Comparison of ENCODE assay signal across 1 cellular context in genomic region chr12:121399391-121400331, GRCh38.
TF ChIP-seq lines count a peak whose summit lies in the region.

TSS of gene RNF34 (plus strand) at chr12:121400118. CDS start at chr12:121400213, 95 bp downstream.

TF ChIP-seq in HEK293, 187 proteins besides CTCF, POLR2A, EP300 and RAD21 (continued from another document):
- peak; percentile 30; the same call in 1 of the 2 replicates for TF ChIP-seq ZNF843 (tag by site-specific recombination; IDR thresholded peaks at IDR 0.05)
- TF ChIP-seq ZNF184 (tag by site-specific recombination; IDR thresholded peaks at IDR 0.05): no peak
- TF ChIP-seq REPIN1 (tag by site-specific recombination; IDR thresholded peaks at IDR 0.05; ENCODE audit: low read depth): 0 out of 2 replicates have a peak, but pooled peaks have one; percentile 36
- peak; percentile 92 for TF ChIP-seq ZBTB26 (tag by site-specific recombination; optimal IDR thresholded peaks at IDR 0.05)
- TF ChIP-seq ZNF600 (tag by site-specific recombination; IDR thresholded peaks at IDR 0.05): peak; percentile 93
- 0 out of 2 replicates have a peak, but pooled peaks have one; percentile 25 for TF ChIP-seq ZNF10 (tag by site-specific recombination; IDR thresholded peaks at IDR 0.05)
- TF ChIP-seq OVOL3 (tag by site-specific recombination; IDR thresholded peaks at IDR 0.05): peak; percentile 42; the same call in 1 of the 2 replicates
- peak; percentile 97 for TF ChIP-seq ZEB2 (tag by site-specific recombination; IDR thresholded peaks at IDR 0.05)
- no peak for TF ChIP-seq ZNF302 (tag by site-specific recombination; IDR thresholded peaks at IDR 0.05; ENCODE audit: low read depth)
- TF ChIP-seq GLIS1 (tag by site-specific recombination; IDR thresholded peaks at IDR 0.05): peak; percentile 99
- TF ChIP-seq ZSCAN30 (tag by site-specific recombination; IDR thresholded peaks at IDR 0.05): peak; percentile 68
- TF ChIP-seq, protein P1, sequence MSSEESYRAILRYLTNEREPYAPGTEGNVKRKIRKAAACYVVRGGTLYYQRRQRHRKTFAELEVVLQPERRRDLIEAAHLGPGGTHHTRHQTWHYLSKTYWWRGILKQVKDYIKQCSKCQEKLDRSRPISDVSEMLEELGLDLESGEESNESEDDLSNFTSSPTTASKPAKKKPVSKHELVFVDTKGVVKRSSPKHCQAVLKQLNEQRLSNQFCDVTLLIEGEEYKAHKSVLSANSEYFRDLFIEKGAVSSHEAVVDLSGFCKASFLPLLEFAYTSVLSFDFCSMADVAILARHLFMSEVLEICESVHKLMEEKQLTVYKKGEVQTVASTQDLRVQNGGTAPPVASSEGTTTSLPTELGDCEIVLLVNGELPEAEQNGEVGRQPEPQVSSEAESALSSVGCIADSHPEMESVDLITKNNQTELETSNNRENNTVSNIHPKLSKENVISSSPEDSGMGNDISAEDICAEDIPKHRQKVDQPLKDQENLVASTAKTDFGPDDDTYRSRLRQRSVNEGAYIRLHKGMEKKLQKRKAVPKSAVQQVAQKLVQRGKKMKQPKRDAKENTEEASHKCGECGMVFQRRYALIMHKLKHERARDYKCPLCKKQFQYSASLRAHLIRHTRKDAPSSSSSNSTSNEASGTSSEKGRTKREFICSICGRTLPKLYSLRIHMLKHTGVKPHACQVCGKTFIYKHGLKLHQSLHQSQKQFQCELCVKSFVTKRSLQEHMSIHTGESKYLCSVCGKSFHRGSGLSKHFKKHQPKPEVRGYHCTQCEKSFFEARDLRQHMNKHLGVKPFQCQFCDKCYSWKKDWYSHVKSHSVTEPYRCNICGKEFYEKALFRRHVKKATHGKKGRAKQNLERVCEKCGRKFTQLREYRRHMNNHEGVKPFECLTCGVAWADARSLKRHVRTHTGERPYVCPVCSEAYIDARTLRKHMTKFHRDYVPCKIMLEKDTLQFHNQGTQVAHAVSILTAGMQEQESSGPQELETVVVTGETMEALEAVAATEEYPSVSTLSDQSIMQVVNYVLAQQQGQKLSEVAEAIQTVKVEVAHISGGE (tag by site-specific recombination; conservative IDR thresholded peaks at IDR 0.05; ENCODE audit: low read depth): peak; percentile 79
- peak; percentile 16; the same call in 1 of the 2 replicates for TF ChIP-seq ZNF24 (tag by site-specific recombination; IDR thresholded peaks at IDR 0.05)
- no peak for TF ChIP-seq PRDM1 (tag by site-specific recombination; IDR thresholded peaks at IDR 0.05)
- no peak for TF ChIP-seq ZNF768 (tag by site-specific recombination; IDR thresholded peaks at IDR 0.05)
- no peak for TF ChIP-seq YY2 (tag by site-specific recombination; IDR thresholded peaks at IDR 0.05)
- TF ChIP-seq ZNF660 (tag by site-specific recombination; IDR thresholded peaks at IDR 0.05): peak; percentile 68; the same call in 1 of the 2 replicates
- TF ChIP-seq ZBTB17 (tag by site-specific recombination; IDR thresholded peaks at IDR 0.05): peak; percentile 95
- peak; percentile 99 for TF ChIP-seq SP2 (tag by site-specific recombination; IDR thresholded peaks at IDR 0.05)
- TF ChIP-seq, protein P2, sequence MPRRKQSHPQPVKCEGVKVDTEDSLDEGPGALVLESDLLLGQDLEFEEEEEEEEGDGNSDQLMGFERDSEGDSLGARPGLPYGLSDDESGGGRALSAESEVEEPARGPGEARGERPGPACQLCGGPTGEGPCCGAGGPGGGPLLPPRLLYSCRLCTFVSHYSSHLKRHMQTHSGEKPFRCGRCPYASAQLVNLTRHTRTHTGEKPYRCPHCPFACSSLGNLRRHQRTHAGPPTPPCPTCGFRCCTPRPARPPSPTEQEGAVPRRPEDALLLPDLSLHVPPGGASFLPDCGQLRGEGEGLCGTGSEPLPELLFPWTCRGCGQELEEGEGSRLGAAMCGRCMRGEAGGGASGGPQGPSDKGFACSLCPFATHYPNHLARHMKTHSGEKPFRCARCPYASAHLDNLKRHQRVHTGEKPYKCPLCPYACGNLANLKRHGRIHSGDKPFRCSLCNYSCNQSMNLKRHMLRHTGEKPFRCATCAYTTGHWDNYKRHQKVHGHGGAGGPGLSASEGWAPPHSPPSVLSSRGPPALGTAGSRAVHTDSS (tag by site-specific recombination; IDR thresholded peaks at IDR 0.05): 0 out of 2 replicates have a peak, but pooled peaks have one; percentile 10
- TF ChIP-seq, protein P3, sequence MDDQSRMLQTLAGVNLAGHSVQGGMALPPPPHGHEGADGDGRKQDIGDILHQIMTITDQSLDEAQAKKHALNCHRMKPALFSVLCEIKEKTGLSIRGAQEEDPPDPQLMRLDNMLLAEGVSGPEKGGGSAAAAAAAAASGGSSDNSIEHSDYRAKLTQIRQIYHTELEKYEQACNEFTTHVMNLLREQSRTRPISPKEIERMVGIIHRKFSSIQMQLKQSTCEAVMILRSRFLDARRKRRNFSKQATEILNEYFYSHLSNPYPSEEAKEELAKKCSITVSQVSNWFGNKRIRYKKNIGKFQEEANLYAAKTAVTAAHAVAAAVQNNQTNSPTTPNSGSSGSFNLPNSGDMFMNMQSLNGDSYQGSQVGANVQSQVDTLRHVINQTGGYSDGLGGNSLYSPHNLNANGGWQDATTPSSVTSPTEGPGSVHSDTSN (CRISPR knock-in tag; IDR thresholded peaks at IDR 0.05): peak; percentile 99
- peak; percentile 100 for TF ChIP-seq KLF8 (tag by site-specific recombination; IDR thresholded peaks at IDR 0.05)
- TF ChIP-seq WT1 (tag by site-specific recombination; IDR thresholded peaks at IDR 0.05): peak; percentile 82; the same call in 1 of the 2 replicates
- peak; percentile 26; the same call in 1 of the 2 replicates for TF ChIP-seq YY1 (tag by site-specific recombination; IDR thresholded peaks at IDR 0.05)
- no peak for TF ChIP-seq ZNF776 (tag by site-specific recombination; IDR thresholded peaks at IDR 0.05; ENCODE audit: borderline replicate concordance)
- peak; percentile 98 for TF ChIP-seq KLF7 (tag by site-specific recombination; IDR thresholded peaks at IDR 0.05; ENCODE audit: borderline replicate concordance)
- TF ChIP-seq, protein P4, sequence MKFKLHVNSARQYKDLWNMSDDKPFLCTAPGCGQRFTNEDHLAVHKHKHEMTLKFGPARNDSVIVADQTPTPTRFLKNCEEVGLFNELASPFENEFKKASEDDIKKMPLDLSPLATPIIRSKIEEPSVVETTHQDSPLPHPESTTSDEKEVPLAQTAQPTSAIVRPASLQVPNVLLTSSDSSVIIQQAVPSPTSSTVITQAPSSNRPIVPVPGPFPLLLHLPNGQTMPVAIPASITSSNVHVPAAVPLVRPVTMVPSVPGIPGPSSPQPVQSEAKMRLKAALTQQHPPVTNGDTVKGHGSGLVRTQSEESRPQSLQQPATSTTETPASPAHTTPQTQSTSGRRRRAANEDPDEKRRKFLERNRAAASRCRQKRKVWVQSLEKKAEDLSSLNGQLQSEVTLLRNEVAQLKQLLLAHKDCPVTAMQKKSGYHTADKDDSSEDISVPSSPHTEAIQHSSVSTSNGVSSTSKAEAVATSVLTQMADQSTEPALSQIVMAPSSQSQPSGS (tag by site-specific recombination; IDR thresholded peaks at IDR 0.05; ENCODE audit: low read depth): no peak
- no peak for TF ChIP-seq ZNF23 (tag by site-specific recombination; IDR thresholded peaks at IDR 0.05; ENCODE audit: borderline replicate concordance)
- TF ChIP-seq ZNF19 (tag by site-specific recombination; IDR thresholded peaks at IDR 0.05; ENCODE audit: low read depth): no peak
- TF ChIP-seq ZNF266 (tag by site-specific recombination; IDR thresholded peaks at IDR 0.05; ENCODE audit: low read depth): no peak
- peak; percentile 93 for TF ChIP-seq ZNF341 (tag by site-specific recombination; IDR thresholded peaks at IDR 0.05; ENCODE audit: low read depth)
- TF ChIP-seq ZNF561 (tag by site-specific recombination; IDR thresholded peaks at IDR 0.05; ENCODE audit: borderline replicate concordance): peak; percentile 17; the same call in 1 of the 2 replicates
- TF ChIP-seq, protein P5, sequence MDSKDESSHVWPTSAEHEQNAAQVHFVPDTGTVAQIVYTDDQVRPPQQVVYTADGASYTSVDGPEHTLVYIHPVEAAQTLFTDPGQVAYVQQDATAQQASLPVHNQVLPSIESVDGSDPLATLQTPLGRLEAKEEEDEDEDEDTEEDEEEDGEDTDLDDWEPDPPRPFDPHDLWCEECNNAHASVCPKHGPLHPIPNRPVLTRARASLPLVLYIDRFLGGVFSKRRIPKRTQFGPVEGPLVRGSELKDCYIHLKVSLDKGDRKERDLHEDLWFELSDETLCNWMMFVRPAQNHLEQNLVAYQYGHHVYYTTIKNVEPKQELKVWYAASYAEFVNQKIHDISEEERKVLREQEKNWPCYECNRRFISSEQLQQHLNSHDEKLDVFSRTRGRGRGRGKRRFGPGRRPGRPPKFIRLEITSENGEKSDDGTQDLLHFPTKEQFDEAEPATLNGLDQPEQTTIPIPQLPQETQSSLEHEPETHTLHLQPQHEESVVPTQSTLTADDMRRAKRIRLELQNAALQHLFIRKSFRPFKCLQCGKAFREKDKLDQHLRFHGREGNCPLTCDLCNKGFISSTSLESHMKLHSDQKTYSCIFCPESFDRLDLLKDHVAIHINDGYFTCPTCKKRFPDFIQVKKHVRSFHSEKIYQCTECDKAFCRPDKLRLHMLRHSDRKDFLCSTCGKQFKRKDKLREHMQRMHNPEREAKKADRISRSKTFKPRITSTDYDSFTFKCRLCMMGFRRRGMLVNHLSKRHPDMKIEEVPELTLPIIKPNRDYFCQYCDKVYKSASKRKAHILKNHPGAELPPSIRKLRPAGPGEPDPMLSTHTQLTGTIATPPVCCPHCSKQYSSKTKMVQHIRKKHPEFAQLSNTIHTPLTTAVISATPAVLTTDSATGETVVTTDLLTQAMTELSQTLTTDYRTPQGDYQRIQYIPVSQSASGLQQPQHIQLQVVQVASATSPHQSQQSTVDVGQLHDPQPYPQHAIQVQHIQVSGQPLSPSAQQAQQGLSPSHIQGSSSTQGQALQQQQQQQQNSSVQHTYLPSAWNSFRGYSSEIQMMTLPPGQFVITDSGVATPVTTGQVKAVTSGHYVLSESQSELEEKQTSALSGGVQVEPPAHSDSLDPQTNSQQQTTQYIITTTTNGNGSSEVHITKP (tag by site-specific recombination; IDR thresholded peaks at IDR 0.05): 0 out of 2 replicates have a peak, but pooled peaks have one; percentile 29
- TF ChIP-seq KLF1 (tag by site-specific recombination; IDR thresholded peaks at IDR 0.05): peak; percentile 97
- no peak for TF ChIP-seq ZNF114 (tag by site-specific recombination; IDR thresholded peaks at IDR 0.05)
- TF ChIP-seq, protein P6, sequence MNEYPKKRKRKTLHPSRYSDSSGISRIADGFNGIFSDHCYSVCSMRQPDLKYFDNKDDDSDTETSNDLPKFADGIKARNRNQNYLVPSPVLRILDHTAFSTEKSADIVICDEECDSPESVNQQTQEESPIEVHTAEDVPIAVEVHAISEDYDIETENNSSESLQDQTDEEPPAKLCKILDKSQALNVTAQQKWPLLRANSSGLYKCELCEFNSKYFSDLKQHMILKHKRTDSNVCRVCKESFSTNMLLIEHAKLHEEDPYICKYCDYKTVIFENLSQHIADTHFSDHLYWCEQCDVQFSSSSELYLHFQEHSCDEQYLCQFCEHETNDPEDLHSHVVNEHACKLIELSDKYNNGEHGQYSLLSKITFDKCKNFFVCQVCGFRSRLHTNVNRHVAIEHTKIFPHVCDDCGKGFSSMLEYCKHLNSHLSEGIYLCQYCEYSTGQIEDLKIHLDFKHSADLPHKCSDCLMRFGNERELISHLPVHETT (tag by site-specific recombination; IDR thresholded peaks at IDR 0.05): no peak; the same call in none of the 2 replicates
- TF ChIP-seq FEZF1 (tag by site-specific recombination; IDR thresholded peaks at IDR 0.05): no peak
- TF ChIP-seq MZF1 (tag by site-specific recombination; IDR thresholded peaks at IDR 0.05; ENCODE audit: borderline replicate concordance): no peak
- peak; percentile 96 for TF ChIP-seq KLF9 (tag by site-specific recombination; IDR thresholded peaks at IDR 0.05; ENCODE audit: low read depth)
- TF ChIP-seq ZNF629 (tag by site-specific recombination; IDR thresholded peaks at IDR 0.05): peak; percentile 51
- no peak for TF ChIP-seq ZNF202 (tag by site-specific recombination; IDR thresholded peaks at IDR 0.05; ENCODE audit: borderline replicate concordance)
- peak; percentile 49; the same call in 1 of the 2 replicates for TF ChIP-seq ZNF324 (tag by site-specific recombination; IDR thresholded peaks at IDR 0.05)
- TF ChIP-seq ZBTB44 (tag by site-specific recombination; IDR thresholded peaks at IDR 0.05): no peak
- TF ChIP-seq ZNF112 (tag by site-specific recombination; IDR thresholded peaks at IDR 0.05): no peak
- TF ChIP-seq ZNF2 (tag by site-specific recombination; IDR thresholded peaks at IDR 0.05): 0 out of 2 replicates have a peak, but pooled peaks have one; percentile 42
- peak; percentile 67 for TF ChIP-seq ZBTB20 (tag by site-specific recombination; IDR thresholded peaks at IDR 0.05)
- TF ChIP-seq ZIC2 (tag by site-specific recombination; IDR thresholded peaks at IDR 0.05): peak; percentile 86
- TF ChIP-seq ZNF76 (tag by site-specific recombination; IDR thresholded peaks at IDR 0.05; ENCODE audit: borderline replicate concordance, low read depth): peak; percentile 92
- 0 out of 2 replicates have a peak, but pooled peaks have one; percentile 25 for TF ChIP-seq HOXD13 (CRISPR knock-in tag; IDR thresholded peaks at IDR 0.05; ENCODE audit: borderline replicate concordance)
- TF ChIP-seq ZFHX2 (tag by site-specific recombination; conservative IDR thresholded peaks at IDR 0.05): no peak
- TF ChIP-seq ZBTB21 (tag by site-specific recombination; IDR thresholded peaks at IDR 0.05): 0 out of 2 replicates have a peak, but pooled peaks have one; percentile 15
- TF ChIP-seq ZSCAN16 (tag by site-specific recombination; IDR thresholded peaks at IDR 0.05): 0 out of 2 replicates have a peak, but pooled peaks have one; percentile 21
- 0 out of 2 replicates have a peak, but pooled peaks have one; percentile 40 for TF ChIP-seq ZFP37 (tag by site-specific recombination; IDR thresholded peaks at IDR 0.05)
- no peak for TF ChIP-seq ZNF473 (tag by site-specific recombination; IDR thresholded peaks at IDR 0.05)
